Comparison of ENCODE assay signal across 23 cellular contexts in the genomic region with DNA sequence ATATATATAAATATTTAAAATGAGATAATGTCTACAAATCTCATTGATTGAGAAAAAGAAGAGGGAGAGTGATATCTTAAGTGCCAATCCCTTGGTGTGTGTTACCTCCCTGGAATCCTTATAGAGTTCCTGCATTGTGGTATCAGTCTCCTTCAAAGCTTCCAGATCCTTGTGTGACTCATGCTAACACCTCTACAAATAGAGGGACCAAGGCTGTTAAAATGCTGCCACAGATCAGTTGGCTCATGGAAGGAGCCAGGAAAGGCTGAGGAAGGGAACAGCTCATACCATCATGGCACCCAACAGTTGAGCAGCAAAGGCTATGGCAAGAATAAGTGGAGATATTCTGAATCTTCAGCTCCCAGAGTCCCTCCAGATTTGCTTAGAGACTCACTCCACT.
"Had no signal": no experiment of that assay in that cellular context is flagged by ENCODE, and none has a peak within 500 bp of the region (broad histone marks: within the 10 kb centered on the region; RNA-seq: fewer than 3 reads in every experiment).

No MANE protein-coding gene starts in this region.

- DNase-seq: dermis blood vessel endothelial cell; effector memory CD4-positive, alpha-beta T cell; foreskin keratinocyte; glutamatergic neuron; heart right ventricle; hypothalamus; immature natural killer cell; kidney; left cardiac atrium; left lung; mesenchymal stem cell; midbrain; naive thymus-derived CD8-positive, alpha-beta T cell; nephron progenitor cell; nucleus accumbens; stimulated activated CD4-positive, alpha-beta T cell treated with anti-CD3 and anti-CD28 coated beads, Interleukin-4, amount 100 ng/mL, for 4 hours; stimulated activated naive CD8-positive, alpha-beta T cell treated with anti-CD3 and anti-CD28 coated beads, Interleukin-15, Interleukin-2, amounts not matched to agents 100 U/mL and 50 U/mL, for 24 hours; substantia nigra; upper lobe of left lung; uterus had no signal

- ATAC-seq: foreskin keratinocyte; gastroesophageal sphincter; heart right ventricle; left cardiac atrium; left lung; naive thymus-derived CD8-positive, alpha-beta T cell; sciatic nerve; stimulated activated memory B cell treated with anti-CD40 and anti-IgM and Interleukin-4, amounts not matched to agents 10 μg/mL and 1 μg/mL and 100 μg/mL, for 72 hours; stimulated activated naive CD8-positive, alpha-beta T cell treated with anti-CD3 and anti-CD28 coated beads, Interleukin-15, Interleukin-2, amounts not matched to agents 100 U/mL and 50 U/mL, for 24 hours had no signal
